8 cellular contexts compared by ENCODE assay signal in the genomic region with DNA sequence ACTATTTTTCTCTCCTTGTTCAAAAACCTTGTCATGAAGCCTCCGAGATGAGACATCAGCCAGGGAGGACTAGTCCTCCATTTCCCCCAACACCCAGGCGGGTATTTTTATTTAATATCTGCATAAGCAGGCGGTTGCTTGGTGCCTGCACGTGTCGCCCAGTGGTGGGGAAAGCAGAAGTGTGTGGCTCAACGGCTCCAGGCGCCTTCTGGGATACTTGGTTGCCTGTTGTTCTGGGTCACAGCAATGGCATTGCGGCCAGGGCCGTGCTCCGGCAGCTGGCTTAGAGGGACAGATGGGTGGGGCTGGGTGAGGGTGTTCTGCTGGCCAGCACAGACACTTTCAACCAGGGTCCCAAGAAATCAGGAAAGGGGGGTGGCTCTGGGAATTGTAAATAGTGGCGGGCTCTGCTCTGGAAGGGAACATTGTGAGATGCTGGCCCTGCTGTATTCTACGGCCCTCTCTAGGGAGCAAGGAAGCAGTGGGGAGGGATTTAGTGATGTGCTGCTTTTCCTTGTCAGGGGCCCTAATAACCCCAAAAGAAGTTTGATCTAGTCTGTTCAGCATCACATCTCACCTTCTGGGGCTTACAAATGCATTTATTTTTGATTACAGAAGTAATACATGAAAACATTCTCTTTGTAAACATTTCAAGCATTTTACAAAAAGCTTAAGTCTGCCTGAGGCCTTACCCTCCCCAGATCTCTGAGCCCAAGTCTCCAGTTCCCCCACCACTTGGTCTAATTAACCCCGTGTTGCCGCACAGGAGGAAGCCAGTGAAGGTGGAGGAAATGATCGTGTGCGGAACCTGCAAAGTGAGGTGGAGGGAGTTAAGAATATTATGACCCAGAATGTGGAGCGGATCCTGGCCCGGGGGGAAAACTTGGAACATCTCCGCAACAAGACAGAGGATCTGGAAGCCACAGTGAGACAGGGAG. TPM values are rescaled to one million over a fixed set of nuclear protein-coding genes. Genes with fewer than 3 reads are reported as not detected.
DNase-seq lines count a peak whose midpoint lies in the region; ATAC-seq and TF ChIP-seq lines count a peak whose summit lies in the region.

No MANE protein-coding gene starts in this region.

- H3K27ac Mint-ChIP-seq in Calu3 (ENCODE audit: unreplicated experiment): peak overlapping the region; percentile 70

- BruUV-seq in Calu3 (replicated peaks; lab: Mats Ljungman, UMichigan) (no TSS peak), OCI-LY7 (replicated peaks; lab: Mats Ljungman, UMichigan) (no TSS peak)

- H3K4me3 ChIP-seq in OCI-LY7 (ENCODE audit: low read depth, low read length, poor library complexity, severe bottlenecking) (peak overlapping the region; percentile 83), mucosa of descending colon (peak overlapping the region; percentile 37), vagina (peak overlapping the region; percentile 35 to 44)

- ATAC-seq in GM21576 (IDR thresholded peaks at IDR 0.05; ENCODE audit: unreplicated experiment) (peak; percentile 35), mucosa of descending colon (peak; percentile 57), SK-N-SH treated with all-trans-retinoic acid at 6 μM for 48 hours (no peak)

- no peaks in the 10 kb centered on the region for H3K27me3 Mint-ChIP-seq in Calu3 (ENCODE audit: unreplicated experiment)

- peaks cover 19% of the 10 kb centered on the region for H3K4me1 Mint-ChIP-seq in Calu3 (ENCODE audit: low read depth, unreplicated experiment)

- peak overlapping the region; percentile 72; the same call in 1 of the 2 replicates for H2AFZ ChIP-seq in OCI-LY7 (ENCODE audit: low read length)

- no peak for TF ChIP-seq POLR2A in vagina (IDR thresholded peaks at IDR 0.05)

- H3K36me3 ChIP-seq in OCI-LY7 (ENCODE audit: insufficient read depth, low read length): peaks cover 40% of the 10 kb centered on the region
- no peaks in the 10 kb centered on the region for H3K36me3 ChIP-seq in mucosa of descending colon (ENCODE audit: low read depth)
- H3K36me3 ChIP-seq in vagina: no peaks in the 10 kb centered on the region

- intact Hi-C loops in Calu3 (cut with micrococcal nuclease; ENCODE audit: unreplicated experiment) (no loop called here), OCI-LY7 (cut with micrococcal nuclease; ENCODE audit: unreplicated experiment) (loop anchor here (1.0 to 2.0 kb wide), 3 partner anchors 17 to 24 kb away; partner anchors contain the start of genes GGCX, RNF181 and TMEM150A), mucosa of descending colon (cut with DNase I, micrococcal nuclease) (no loop called here), vagina (cut with DNase I) (no loop called here)

- H3K4me1 ChIP-seq in OCI-LY7 (ENCODE audit: insufficient read depth, low read length, poor library complexity, severe bottlenecking) (peaks cover 27% of the 10 kb centered on the region), mucosa of descending colon (ENCODE audit: low read depth) (peaks cover 20% of the 10 kb centered on the region), vagina (peaks cover 25% of the 10 kb centered on the region)

- H3K4me3 Mint-ChIP-seq in Calu3 (ENCODE audit: low read depth, unreplicated experiment): peak overlapping the region; percentile 88

- peaks cover 29% of the 10 kb centered on the region; the same call in 1 of the 2 replicates for H3K79me2 ChIP-seq in OCI-LY7 (ENCODE audit: insufficient read depth, low read depth, low read length)

- H3K27ac ChIP-seq in OCI-LY7 (ENCODE audit: low read depth, low read length, poor library complexity, severe bottlenecking) (peak overlapping the region; percentile 79), vagina (peak overlapping the region; percentile 45)

- H3K36me3 Mint-ChIP-seq in Calu3 (ENCODE audit: insufficient read depth, unreplicated experiment): peaks cover 27% of the 10 kb centered on the region

- CTCF ChIA-PET in Calu3 (lab: Charles Lee) (interaction anchor here (1.1 to 2.6 kb wide), 2 partner anchors 17 to 21 kb away, joined by 4 to 11 read pairs; partner anchors contain the start of gene RNF181), OCI-LY7 (lab: Charles Lee; ENCODE audit: unreplicated experiment) (no interaction called here)

- POLR2A ChIA-PET in OCI-LY7 (lab: Charles Lee): interaction anchor here (0.6 to 4.9 kb wide), 19 partner anchors 7 to 159 kb away, joined by 3 to 34 read pairs (median 4); partner anchors contain the start of genes C2orf68, GGCX, MAT2A and RNF181

- TF ChIP-seq CTCF in Calu3 (IDR thresholded peaks at IDR 0.05; ENCODE audit: unreplicated experiment) (no peak), OCI-LY7 (conservative IDR thresholded peaks at IDR 0.05; ENCODE audit: low read length) (no peak), mucosa of descending colon (IDR thresholded peaks at IDR 0.05) (no peak), vagina (IDR thresholded peaks at IDR 0.05) (no peak)

- no peaks in the 10 kb centered on the region for H3K27me3 ChIP-seq in vagina

- no peaks in the 10 kb centered on the region for H3K9me3 ChIP-seq in OCI-LY7 (ENCODE audit: low read length)
- H3K9me3 ChIP-seq in mucosa of descending colon: no peaks in the 10 kb centered on the region
- no peaks in the 10 kb centered on the region for H3K9me3 ChIP-seq in vagina

- H4K20me1 ChIP-seq in OCI-LY7 (ENCODE audit: insufficient read depth, low read length): no peaks in the 10 kb centered on the region

- no peaks in the 10 kb centered on the region for H3K9me2 ChIP-seq in OCI-LY7 (ENCODE audit: insufficient read depth, low read length)

- peak overlapping the region; percentile 95 for H3K4me2 ChIP-seq in OCI-LY7 (ENCODE audit: low read length)

- H3K9me3 Mint-ChIP-seq in Calu3 (ENCODE audit: low read depth, unreplicated experiment): no peaks in the 10 kb centered on the region

- DNase-seq in Calu3: peak; percentile 18
- peak; percentile 81 for DNase-seq in OCI-LY7 (ENCODE audit: low spot score)
- peak; percentile 60 for DNase-seq in ecto neural progenitor cell (ENCODE audit: low spot score)
- DNase-seq in mucosa of descending colon: peak; percentile 57 to 80 (median 68)
- no peak for DNase-seq in vagina (ENCODE audit: extremely low spot score in 2 of 2)
- no peak for DNase-seq in dermis blood vessel endothelial cell

TF ChIP-seq in SK-N-SH treated with all-trans-retinoic acid at 6 μM for 48 hours, 23 proteins besides CTCF, POLR2A, EP300 and RAD21 (continues in another document):
- TF ChIP-seq CSDC2 (CRISPR knock-in tag; IDR thresholded peaks at IDR 0.05): no peak
- no peak for TF ChIP-seq TCF4 (CRISPR knock-in tag; IDR thresholded peaks at IDR 0.05; ENCODE audit: borderline replicate concordance)
- TF ChIP-seq TOX (CRISPR knock-in tag; IDR thresholded peaks at IDR 0.05; ENCODE audit: borderline replicate concordance): no peak
- no peak for TF ChIP-seq ZNF565 (CRISPR knock-in tag; conservative IDR thresholded peaks at IDR 0.05; ENCODE audit: low read depth)
- no peak for TF ChIP-seq OSR1 (CRISPR knock-in tag; IDR thresholded peaks at IDR 0.05)
- no peak for TF ChIP-seq SNAI2 (CRISPR knock-in tag; IDR thresholded peaks at IDR 0.05)
- no peak for TF ChIP-seq TSHZ2 (CRISPR knock-in tag; IDR thresholded peaks at IDR 0.05)

RNA-seq across cellular contexts. Expression of gene VAMP8, which starts 1.1 kb away (rescaled TPM):
- total RNA-seq in Calu3 (2022) (90.8 and 107 TPM in 2 replicates), OCI-LY7 (2022) (152 and 160 TPM in 2 replicates), mucosa of descending colon (100 to 1,000 TPM; 125 to 312 (median 254) TPM), vagina (46.2 TPM), dermis blood vessel endothelial cell (6.8 and 7.5 TPM in 2 replicates)
- 112 and 156 TPM in 2 replicates for total RNA-seq in OCI-LY7 (2014; rRNA removed; shearing (Covaris generic))

RNA-seq across cellular contexts. Expression of gene VAMP5, which starts 5.7 kb away (rescaled TPM):
- 10.0 and 10.1 TPM in 2 replicates for total RNA-seq in Calu3 (2022)
- total RNA-seq in OCI-LY7 (2014; rRNA removed; shearing (Covaris generic)): 0.54 and 3.0 TPM in 2 replicates
- total RNA-seq in OCI-LY7 (2022): 3.8 and 3.9 TPM in 2 replicates
- total RNA-seq in mucosa of descending colon: 10 to 100 TPM; 10.8 to 39.3 (median 28.3) TPM
- total RNA-seq in vagina: 42.5 TPM
- 45.3 and 132 TPM in 2 replicates for total RNA-seq in dermis blood vessel endothelial cell

RNA-seq across cellular contexts. Expression of gene RNF181, which starts 17.0 kb away (rescaled TPM):
- total RNA-seq in Calu3 (2022) (101 and 102 TPM in 2 replicates), OCI-LY7 (2022) (95.1 and 97.8 TPM in 2 replicates), mucosa of descending colon (10 to 100 TPM; 73.7 to 89.5 (median 80.8) TPM), vagina (107 TPM), dermis blood vessel endothelial cell (151 and 208 TPM in 2 replicates)
- 98.4 and 179 TPM in 2 replicates for total RNA-seq in OCI-LY7 (2014; rRNA removed; shearing (Covaris generic))

RNA-seq across cellular contexts. Expression of gene GGCX, which starts 17.2 kb away (rescaled TPM):
- 66.2 and 67.7 TPM in 2 replicates for total RNA-seq in Calu3 (2022)
- total RNA-seq in OCI-LY7 (2014; rRNA removed; shearing (Covaris generic)): 16.5 and 33.3 TPM in 2 replicates
- 32.5 and 32.8 TPM in 2 replicates for total RNA-seq in OCI-LY7 (2022)
- 10 to 100 TPM; 26.4 to 39.1 (median 31.7) TPM for total RNA-seq in mucosa of descending colon
- 18.2 TPM for total RNA-seq in vagina
- 57.3 and 58.7 TPM in 2 replicates for total RNA-seq in dermis blood vessel endothelial cell

RNA-seq across cellular contexts. Expression of gene TMEM150A, which starts 24.0 kb away (rescaled TPM):
- 12.1 and 13.3 TPM in 2 replicates for total RNA-seq in Calu3 (2022)
- 0.92 TPM in 1 of 2 replicates, not detected in the other for total RNA-seq in OCI-LY7 (2014; rRNA removed; shearing (Covaris generic))
- 0.74 and 1.1 TPM in 2 replicates for total RNA-seq in OCI-LY7 (2022)
- total RNA-seq in mucosa of descending colon: 10 to 100 TPM in 1 of 3 donors, 1 to 10 TPM in 2; 9.4 to 20.9 (median 10.0) TPM
- total RNA-seq in vagina: 22.6 TPM
- 9.4 and 12.9 TPM in 2 replicates for total RNA-seq in dermis blood vessel endothelial cell

Comparison
In these comparisons a context has a peak if more than half of its experiments do, and no peak if none do; other contexts are left out.
1. DNase-seq: peak in Calu3 (single experiment), OCI-LY7 (single experiment), ecto neural progenitor cell (single experiment) and mucosa of descending colon (3 of 3); none in vagina (0 of 2) and dermis blood vessel endothelial cell (single experiment).
2. Peak in every context shown above with its lines, with median percentiles within 50 percentile points of each other: H3K4me3 ChIP-seq.